Comparison of ENCODE assay signal across 16 cellular contexts in the genomic region with DNA sequence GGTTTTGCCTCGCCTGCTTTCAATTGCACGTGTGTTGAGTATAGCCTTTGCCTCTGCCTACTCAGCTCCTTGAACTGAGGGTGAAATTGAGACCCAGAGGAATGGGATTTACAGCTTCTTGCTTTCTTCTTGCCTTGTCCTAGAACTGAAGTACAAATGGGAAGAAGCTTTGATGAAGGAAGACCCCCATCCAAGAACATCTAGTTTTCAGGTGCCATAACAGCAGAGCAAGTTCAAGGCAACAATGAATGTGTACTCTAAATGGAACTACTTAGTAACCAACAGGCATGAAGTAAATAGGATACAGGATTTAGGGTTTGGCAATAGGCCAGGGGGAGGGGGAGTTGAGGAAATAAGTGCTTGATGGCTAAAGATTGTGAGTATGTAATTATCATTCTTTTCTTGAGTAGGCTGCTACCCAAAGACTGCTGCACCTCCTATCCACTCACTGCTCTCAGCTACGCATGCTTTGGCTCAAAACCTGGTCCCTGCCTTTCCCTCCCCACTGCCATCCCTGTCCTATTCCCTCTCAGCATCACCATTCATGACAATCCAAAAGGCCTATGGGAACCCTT. TPM values are rescaled to one million over a fixed set of nuclear protein-coding genes. Genes with fewer than 3 reads are reported as not detected.
DNase-seq lines count a peak whose midpoint lies in the region; ATAC-seq and TF ChIP-seq lines count a peak whose summit lies in the region.
"Had no signal": no experiment of that assay in that cellular context is flagged by ENCODE, and none has a peak within 500 bp of the region (broad histone marks: within the 10 kb centered on the region; RNA-seq: fewer than 3 reads in every experiment).

No MANE protein-coding gene starts in this region.

- H3K4me1 Mint-ChIP-seq in activated naive CD4-positive, alpha-beta T cell treated with anti-CD3 and anti-CD28 coated beads for 36 hours (ENCODE audit: low read depth) = peaks cover 60% of the 10 kb centered on the region
- H3K4me1 Mint-ChIP-seq in effector memory CD8-positive, alpha-beta T cell (ENCODE audit: low read depth in 2 of 2) = peaks cover 15 to 35% of the 10 kb centered on the region in 2 donors
- peaks cover 63% of the 10 kb centered on the region for H3K4me1 Mint-ChIP-seq in stimulated activated effector memory CD8-positive, alpha-beta T cell treated with anti-CD3 and anti-CD28 coated beads, Interleukin-12 subunit alpha, Interleukin-12 subunit beta, amount 100 ng/mL, for 72 hours

- H3K9me2 ChIP-seq in PC-3 (replicated peaks; ENCODE audit: low read length) = no peaks in the 10 kb centered on the region
- H3K9me2 ChIP-seq: SK-N-SH had no signal

- no peaks in the 10 kb centered on the region for H3K27me3 Mint-ChIP-seq in activated naive CD4-positive, alpha-beta T cell treated with anti-CD3 and anti-CD28 coated beads for 36 hours (ENCODE audit: low read depth)
- no peaks in the 10 kb centered on the region for H3K27me3 Mint-ChIP-seq in effector memory CD8-positive, alpha-beta T cell

- CTCF ChIA-PET in activated naive CD4-positive, alpha-beta T cell treated with anti-CD3 and anti-CD28 coated beads for 36 hours (lab: Charles Lee) = no interaction called here
- CTCF ChIA-PET in PC-3 (lab: Charles Lee) = interaction anchor here (0.6 kb wide), 1 partner anchor 45 kb away, joined by 4 read pairs; no protein-coding TSS in a partner anchor

- POLR2A ChIA-PET in PC-3 (lab: Charles Lee; ENCODE audit: unreplicated experiment) = interaction anchor here (0.6 kb wide), 1 partner anchor 29 kb away, joined by 3 read pairs; no protein-coding TSS in a partner anchor

- H3K4me2 ChIP-seq in PC-3 (ENCODE audit: low read length) = no peak overlapping the region
- H3K4me2 ChIP-seq: SK-N-SH had no signal

- H3K27ac Mint-ChIP-seq in activated naive CD4-positive, alpha-beta T cell treated with anti-CD3 and anti-CD28 coated beads for 36 hours = peak overlapping the region; percentile 6
- peak overlapping the region; percentile 83 to 89 for H3K27ac Mint-ChIP-seq in effector memory CD8-positive, alpha-beta T cell
- peak overlapping the region; percentile 41 for H3K27ac Mint-ChIP-seq in stimulated activated effector memory CD8-positive, alpha-beta T cell treated with anti-CD3 and anti-CD28 coated beads, Interleukin-12 subunit alpha, Interleukin-12 subunit beta, amount 100 ng/mL, for 72 hours

- H2AFZ ChIP-seq in PC-3 (ENCODE audit: low read length) = no peak overlapping the region

- H3K36me3 ChIP-seq in PC-3 (ENCODE audit: low read depth, low read length) = no peaks in the 10 kb centered on the region
- H3K36me3 ChIP-seq: right atrium auricular region had no signal

- intact Hi-C loops in activated naive CD4-positive, alpha-beta T cell treated with anti-CD3 and anti-CD28 coated beads for 36 hours (cut with micrococcal nuclease) = no loop called here
- intact Hi-C loops in PC-3 (cut with micrococcal nuclease) = no loop called here

- no peaks in the 10 kb centered on the region for H3K9me3 ChIP-seq in PC-3 (ENCODE audit: low read length)
- H3K9me3 ChIP-seq: lower lobe of right lung, right atrium auricular region, SK-N-SH, tibial artery had no signal

- H3K4me3 Mint-ChIP-seq in activated naive CD4-positive, alpha-beta T cell treated with anti-CD3 and anti-CD28 coated beads for 36 hours = no peak overlapping the region
- no peak overlapping the region for H3K4me3 Mint-ChIP-seq in effector memory CD8-positive, alpha-beta T cell
- no peak overlapping the region for H3K4me3 Mint-ChIP-seq in stimulated activated effector memory CD8-positive, alpha-beta T cell treated with anti-CD3 and anti-CD28 coated beads, Interleukin-12 subunit alpha, Interleukin-12 subunit beta, amount 100 ng/mL, for 72 hours

- H3K27me3 ChIP-seq in PC-3 (ENCODE audit: low read length) = no peaks in the 10 kb centered on the region
- H3K27me3 ChIP-seq: right atrium auricular region, tibial artery had no signal

- H3K4me1 ChIP-seq in PC-3 (ENCODE audit: insufficient read depth, low read length) = peaks cover 5% of the 10 kb centered on the region; the same call in 1 of the 2 replicates
- H3K4me1 ChIP-seq: lower lobe of right lung had no signal

- no peak overlapping the region for H3K9ac ChIP-seq in PC-3 (ENCODE audit: low read length)
- H3K9ac ChIP-seq: SK-N-SH had no signal

- no peaks in the 10 kb centered on the region for H3K79me2 ChIP-seq in PC-3 (ENCODE audit: low read length)

- H4K20me1 ChIP-seq in PC-3 (ENCODE audit: low read length) = no peaks in the 10 kb centered on the region

- no peak for DNase-seq in activated naive CD4-positive, alpha-beta T cell treated with anti-CD3 and anti-CD28 coated beads for 36 hours
- no peak for DNase-seq in activated naive CD4-positive, alpha-beta T cell (lab: John Stamatoyannopoulos, UW)
- peak; percentile 16 for DNase-seq in Jurkat, Clone E6-1 (ENCODE audit: low read depth, low spot score)
- no peak for DNase-seq in effector memory CD8-positive, alpha-beta T cell
- no peak for DNase-seq in stimulated activated effector memory CD8-positive, alpha-beta T cell treated with anti-CD3 and anti-CD28 coated beads, Interleukin-12 subunit alpha, Interleukin-12 subunit beta, amount 100 ng/mL, for 72 hours (ENCODE audit: low spot score in 2 of 2)
- DNase-seq in cortex of kidney (lab: John Stamatoyannopoulos, UW) (no peak), PC-3 (no peak), H4 (ENCODE audit: low spot score) (no peak)
- DNase-seq: activated CD4-positive, CD25-positive, alpha-beta regulatory T cell treated with anti-CD3 and anti-CD28 coated beads, Interleukin-2, amount 50 U/mL, for 72 hours; Kasumi-1; lower lobe of right lung; NCI-H1048; SK-N-SH; tibial artery had no signal

- H3K27ac ChIP-seq in PC-3 (ENCODE audit: low read length) = no peak overlapping the region
- H3K27ac ChIP-seq: lower lobe of right lung, right atrium auricular region, tibial artery had no signal

- peaks cover 24% of the 10 kb centered on the region for H3K36me3 Mint-ChIP-seq in activated naive CD4-positive, alpha-beta T cell treated with anti-CD3 and anti-CD28 coated beads for 36 hours (ENCODE audit: low read depth)
- peaks cover 22% of the 10 kb centered on the region for H3K36me3 Mint-ChIP-seq in effector memory CD8-positive, alpha-beta T cell (ENCODE audit: insufficient read depth)
- H3K36me3 Mint-ChIP-seq in stimulated activated effector memory CD8-positive, alpha-beta T cell treated with anti-CD3 and anti-CD28 coated beads, Interleukin-12 subunit alpha, Interleukin-12 subunit beta, amount 100 ng/mL, for 72 hours = peaks cover 32% of the 10 kb centered on the region

- TF ChIP-seq CTCF in PC-3 (conservative IDR thresholded peaks at IDR 0.05; ENCODE audit: low read depth, low read length) = no peak

- no TSS peak for BruUV-seq in PC-3 (replicated peaks; lab: Mats Ljungman, UMichigan)

- no peaks in the 10 kb centered on the region for H3F3A ChIP-seq in PC-3 (ENCODE audit: low read length, unreplicated experiment)

- H3K9me3 Mint-ChIP-seq in activated naive CD4-positive, alpha-beta T cell treated with anti-CD3 and anti-CD28 coated beads for 36 hours = no peaks in the 10 kb centered on the region
- no peaks in the 10 kb centered on the region for H3K9me3 Mint-ChIP-seq in effector memory CD8-positive, alpha-beta T cell
- no peaks in the 10 kb centered on the region for H3K9me3 Mint-ChIP-seq in stimulated activated effector memory CD8-positive, alpha-beta T cell treated with anti-CD3 and anti-CD28 coated beads, Interleukin-12 subunit alpha, Interleukin-12 subunit beta, amount 100 ng/mL, for 72 hours

- ATAC-seq in effector memory CD8-positive, alpha-beta T cell (replicated peaks) = no peak
- ATAC-seq in stimulated activated effector memory CD8-positive, alpha-beta T cell treated with anti-CD3 and anti-CD28 coated beads, Interleukin-12 subunit alpha, Interleukin-12 subunit beta, amount 100 ng/mL, for 72 hours = no peak
- no peak for ATAC-seq in PC-3
- ATAC-seq: lower lobe of right lung had no signal

- H3K4me3 ChIP-seq in Jurkat, Clone E6-1 (ENCODE audit: low read length) = no peak overlapping the region
- no peak overlapping the region for H3K4me3 ChIP-seq in PC-3 (ENCODE audit: low read length)
- H3K4me3 ChIP-seq: lower lobe of right lung, right atrium auricular region, tibial artery had no signal

RNA-seq across cellular contexts. Expression of gene GPX2, which starts 2.1 kb away (rescaled TPM):
- not detected for total RNA-seq in activated naive CD4-positive, alpha-beta T cell treated with anti-CD3 and anti-CD28 coated beads for 36 hours
- polyA plus RNA-seq in Jurkat, Clone E6-1 (2012; ENCODE audit: insufficient read depth, insufficient read length) = not detected
- total RNA-seq in PC-3 (2014; rRNA removed) = 2.9 and 4.3 TPM in 2 replicates
- total RNA-seq in H4 (2014; rRNA removed; shearing (Covaris generic)) = not detected in 2 replicates
- total RNA-seq: lower lobe of right lung, osteoblast, right atrium auricular region had no signal
- polyA plus RNA-seq: SK-N-SH had no signal

RNA-seq across cellular contexts. Expression of gene CHURC1, which starts 26.2 kb away (rescaled TPM):
- total RNA-seq in activated naive CD4-positive, alpha-beta T cell treated with anti-CD3 and anti-CD28 coated beads for 36 hours = 10 to 100 TPM; 49.6 to 59.7 TPM
- 128 TPM for polyA plus RNA-seq in Jurkat, Clone E6-1 (2012; ENCODE audit: insufficient read depth, insufficient read length)
- total RNA-seq in PC-3 (2014; rRNA removed) = 44.0 and 50.3 TPM in 2 replicates
- 77.0 and 92.5 TPM in 2 replicates for total RNA-seq in H4 (2014; rRNA removed; shearing (Covaris generic))

RNA-seq across cellular contexts. Expression of gene RAB15, which starts 31.7 kb away (rescaled TPM):
- total RNA-seq in activated naive CD4-positive, alpha-beta T cell treated with anti-CD3 and anti-CD28 coated beads for 36 hours = 1 to 10 TPM; 2.4 TPM
- 70.5 TPM for polyA plus RNA-seq in Jurkat, Clone E6-1 (2012; ENCODE audit: insufficient read depth, insufficient read length)
- total RNA-seq in PC-3 (2014; rRNA removed) = 20.6 and 27.0 TPM in 2 replicates
- 10.1 and 10.3 TPM in 2 replicates for total RNA-seq in H4 (2014; rRNA removed; shearing (Covaris generic))

RNA-seq across cellular contexts. Expression of gene FNTB, which starts 46.3 kb away (rescaled TPM):
- 1 to 10 TPM; 7.9 to 10.0 TPM for total RNA-seq in activated naive CD4-positive, alpha-beta T cell treated with anti-CD3 and anti-CD28 coated beads for 36 hours
- 23.7 TPM for polyA plus RNA-seq in Jurkat, Clone E6-1 (2012; ENCODE audit: insufficient read depth, insufficient read length)
- 19.5 and 28.1 TPM in 2 replicates for total RNA-seq in PC-3 (2014; rRNA removed)
- total RNA-seq in H4 (2014; rRNA removed; shearing (Covaris generic)) = 5.7 and 15.9 TPM in 2 replicates

Comparison
In these comparisons a context has a peak if more than half of its experiments do, and no peak if none do; other contexts are left out.
1. H3K27ac Mint-ChIP-seq: peak in every context shown above with its lines; median percentile 86 in effector memory CD8-positive, alpha-beta T cell; 41 in stimulated activated effector memory CD8-positive, alpha-beta T cell treated with anti-CD3 and anti-CD28 coated beads, Interleukin-12 subunit alpha, Interleukin-12 subunit beta, amount 100 ng/mL, for 72 hours; 6 in activated naive CD4-positive, alpha-beta T cell treated with anti-CD3 and anti-CD28 coated beads for 36 hours.